ENCODE assay signal across 17 cellular contexts in the genomic region with DNA sequence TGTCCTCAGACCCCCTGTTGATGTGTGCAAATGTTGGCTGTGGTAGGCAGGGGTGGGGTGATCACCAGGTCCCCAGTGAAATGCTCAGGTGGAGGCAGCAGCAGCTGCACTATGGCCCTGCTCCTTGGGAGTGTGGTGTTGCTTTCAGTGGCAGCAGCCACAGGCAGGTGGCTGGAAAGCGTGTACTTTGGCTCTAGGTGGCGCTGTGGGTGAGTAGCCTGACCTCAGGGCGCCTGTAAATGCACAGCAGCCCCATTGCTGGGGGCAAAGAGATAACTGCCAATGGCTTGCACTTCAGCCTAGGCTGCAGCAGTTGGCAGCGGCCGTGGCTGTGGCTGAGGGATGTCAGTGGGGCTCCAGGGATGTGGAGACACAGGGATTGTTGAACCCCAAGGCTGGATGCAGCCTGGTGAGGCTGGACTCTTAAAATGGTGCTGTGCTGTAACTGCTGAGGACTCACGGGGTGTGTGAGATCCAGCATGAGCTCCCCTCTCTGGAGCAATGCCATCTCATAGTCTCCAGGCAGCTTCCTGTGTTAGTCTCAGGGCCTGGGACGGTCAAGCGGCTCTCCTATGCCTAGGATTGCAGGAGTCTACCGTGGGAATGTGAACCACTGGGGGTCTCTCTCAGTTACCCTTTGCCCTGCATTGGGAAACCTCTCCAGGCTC.
A peak's percentile ranks its signal among the peaks of the same experiment; 100 is the strongest.
DNase-seq lines count a peak whose midpoint lies in the region; TF ChIP-seq lines count a peak whose summit lies in the region.
"Had no signal": no experiment of that assay in that cellular context is flagged by ENCODE, and none has a peak within 500 bp of the region (broad histone marks: within the 10 kb centered on the region; RNA-seq: fewer than 3 reads in every experiment).

No MANE protein-coding gene starts in this region.

- DNase-seq in activated gamma-delta T cell (lab: John Stamatoyannopoulos, UW) = peak; percentile 0
- DNase-seq in activated gamma-delta T cell treated with Interleukin-2 at 50 U/mL for 16 hours = no peak
- no peak for DNase-seq in MM.1S
- DNase-seq in endodermal cell = peak; percentile 92
- DNase-seq in type B pancreatic cell (ENCODE audit: extremely low spot score, unreplicated experiment) = no peak
- DNase-seq in CD1c-positive myeloid dendritic cell (ENCODE audit: extremely low spot score) = no peak
- no peak for DNase-seq in SIG-M5 (lab: John Stamatoyannopoulos, UW)
- DNase-seq in GM23248 = no peak
- DNase-seq: activated CD4-positive, alpha-beta memory T cell treated with anti-CD3 and anti-CD28 coated beads, Interleukin-2, amount 10 ng/mL, durations not matched to agents 7 days and 5 days; activated effector memory CD4-positive, alpha-beta T cell treated with anti-CD3 and anti-CD28 coated beads, Interleukin-2, amount 50 U/mL, for 16 hours; DMS79; dorsolateral prefrontal cortex; NCI-H1930; stimulated activated CD4-positive, alpha-beta T cell treated with anti-CD3 and anti-CD28 coated beads, Interleukin-2, amount 100 ng/mL, for 24 hours had no signal

- no peaks in the 10 kb centered on the region for H3K9me2 ChIP-seq in MM.1S (replicated peaks; ENCODE audit: insufficient read depth, low read length)
- H3K9me2 ChIP-seq in GM23248 (ENCODE audit: insufficient read depth) = no peaks in the 10 kb centered on the region

- 76 to 83% methylated on average over 1 to 9 of the region's 9 CpGs for WGBS in endodermal cell (ENCODE audit: insufficient coverage in 1 of 2, insufficient read length in 1 of 2), 2 experiments
- 0 to 43% methylated on average over 1 to 5 of the region's 9 CpGs for WGBS in GM23248 (ENCODE audit: low coverage in 1 of 2, low lambda C conversion rate in 2 of 2, missing lambda C conversion rate in 2 of 2), 2 experiments

- H3K27me3 Mint-ChIP-seq in endodermal cell (ENCODE audit: insufficient read depth) (no peaks in the 10 kb centered on the region), type B pancreatic cell (no peaks in the 10 kb centered on the region)
- H3K27me3 Mint-ChIP-seq: activated CD4-positive, alpha-beta memory T cell treated with anti-CD3 and anti-CD28 coated beads, Interleukin-2, amount 10 ng/mL, durations not matched to agents 7 days and 5 days had no signal

- H3K36me3 ChIP-seq in MM.1S (replicated peaks; ENCODE audit: insufficient read depth, low read length) (no peaks in the 10 kb centered on the region), endodermal cell (ENCODE audit: control insufficient read depth, insufficient read depth, low read length) (no peaks in the 10 kb centered on the region), GM23248 (ENCODE audit: low read depth) (no peaks in the 10 kb centered on the region)
- H3K36me3 ChIP-seq: upper lobe of left lung had no signal

- H3F3A ChIP-seq in MM.1S (ENCODE audit: insufficient read depth, low read length) (no peaks in the 10 kb centered on the region; the same call in 1 of the 2 replicates), GM23248 (ENCODE audit: insufficient read depth) (no peaks in the 10 kb centered on the region)

- H3K9me3 ChIP-seq in MM.1S (replicated peaks; ENCODE audit: insufficient read depth, low read length) = no peaks in the 10 kb centered on the region
- peaks cover 13% of the 10 kb centered on the region for H3K9me3 ChIP-seq in endodermal cell (ENCODE audit: control insufficient read depth, low read length)
- no peaks in the 10 kb centered on the region for H3K9me3 ChIP-seq in GM23248 (ENCODE audit: low read depth)
- H3K9me3 ChIP-seq: mucosa of descending colon had no signal

- H3K4me2 ChIP-seq in MM.1S (ENCODE audit: low read depth, low read length) (no peak overlapping the region), GM23248 (ENCODE audit: unreplicated experiment) (no peak overlapping the region)

- H3K27ac Mint-ChIP-seq in endodermal cell (no peak overlapping the region), type B pancreatic cell (no peak overlapping the region)
- H3K27ac Mint-ChIP-seq: activated CD4-positive, alpha-beta memory T cell treated with anti-CD3 and anti-CD28 coated beads, Interleukin-2, amount 10 ng/mL, durations not matched to agents 7 days and 5 days had no signal

- in situ Hi-C loops in GM23248 (cut with MboI) = no loop called here

- H3K4me3 Mint-ChIP-seq in endodermal cell = no peak overlapping the region
- H3K4me3 Mint-ChIP-seq in type B pancreatic cell = no peak overlapping the region
- H3K4me3 Mint-ChIP-seq: activated CD4-positive, alpha-beta memory T cell treated with anti-CD3 and anti-CD28 coated beads, Interleukin-2, amount 10 ng/mL, durations not matched to agents 7 days and 5 days; IgD-negative memory B cell had no signal

- H3K4me3 ChIP-seq in MM.1S (ENCODE audit: low read length) (no peak overlapping the region), endodermal cell (ENCODE audit: low read length) (no peak overlapping the region), GM23248 (no peak overlapping the region)
- H3K4me3 ChIP-seq: dorsolateral prefrontal cortex, mucosa of descending colon, upper lobe of left lung had no signal

- no peaks in the 10 kb centered on the region for H3K36me3 Mint-ChIP-seq in endodermal cell (ENCODE audit: low read depth)
- H3K36me3 Mint-ChIP-seq in type B pancreatic cell = no peaks in the 10 kb centered on the region

- TF ChIP-seq CTCF in MM.1S (IDR thresholded peaks at IDR 0.05; ENCODE audit: low read length) (peak; percentile 37), endodermal cell (conservative IDR thresholded peaks at IDR 0.05) (peak; percentile 90), type B pancreatic cell (conservative IDR thresholded peaks at IDR 0.05) (peak; percentile 36)

- H3K9ac ChIP-seq in MM.1S (ENCODE audit: low read length) (no peak overlapping the region), endodermal cell (ENCODE audit: extremely low read depth, low read length, poor library complexity, severe bottlenecking) (no peak overlapping the region), GM23248 (no peak overlapping the region)

- H3K4me1 ChIP-seq in MM.1S (ENCODE audit: low read length) = no peaks in the 10 kb centered on the region
- no peaks in the 10 kb centered on the region for H3K4me1 ChIP-seq in endodermal cell (ENCODE audit: control insufficient read depth, insufficient read depth, low read length)
- H3K4me1 ChIP-seq in GM23248 (ENCODE audit: insufficient read depth) = no peaks in the 10 kb centered on the region
- H3K4me1 ChIP-seq: upper lobe of left lung had no signal

- H3K27ac ChIP-seq in MM.1S (ENCODE audit: low read length) (no peak overlapping the region), endodermal cell (ENCODE audit: low read depth, low read length) (no peak overlapping the region), GM23248 (no peak overlapping the region)
- H3K27ac ChIP-seq: dorsolateral prefrontal cortex, upper lobe of left lung had no signal

- H4K20me1 ChIP-seq in MM.1S (ENCODE audit: insufficient read depth, low read length) (no peaks in the 10 kb centered on the region), GM23248 (ENCODE audit: insufficient read depth) (no peaks in the 10 kb centered on the region)

- no peak overlapping the region for H2AFZ ChIP-seq in MM.1S (ENCODE audit: low read length)
- no peak overlapping the region for H2AFZ ChIP-seq in GM23248

- H3K79me2 ChIP-seq in MM.1S (ENCODE audit: low read length) (no peaks in the 10 kb centered on the region), GM23248 (ENCODE audit: insufficient read depth) (no peaks in the 10 kb centered on the region)

- H3K27me3 ChIP-seq in MM.1S (replicated peaks; ENCODE audit: insufficient read depth, low read length) (no peaks in the 10 kb centered on the region), endodermal cell (ENCODE audit: control insufficient read depth, insufficient read depth, low read length, poor library complexity, severe bottlenecking) (no peaks in the 10 kb centered on the region), GM23248 (replicated peaks; ENCODE audit: insufficient read depth) (no peaks in the 10 kb centered on the region)
- H3K27me3 ChIP-seq: upper lobe of left lung had no signal

- H3K9me3 Mint-ChIP-seq in endodermal cell (peaks cover 27% of the 10 kb centered on the region), type B pancreatic cell (peaks cover 4% of the 10 kb centered on the region)
- H3K9me3 Mint-ChIP-seq: activated CD4-positive, alpha-beta memory T cell treated with anti-CD3 and anti-CD28 coated beads, Interleukin-2, amount 10 ng/mL, durations not matched to agents 7 days and 5 days had no signal

- no peaks in the 10 kb centered on the region for H3K4me1 Mint-ChIP-seq in endodermal cell
- H3K4me1 Mint-ChIP-seq in type B pancreatic cell (ENCODE audit: unreplicated experiment) = no peaks in the 10 kb centered on the region
- H3K4me1 Mint-ChIP-seq: activated CD4-positive, alpha-beta memory T cell treated with anti-CD3 and anti-CD28 coated beads, Interleukin-2, amount 10 ng/mL, durations not matched to agents 7 days and 5 days; IgD-negative memory B cell had no signal

Comparison
In these comparisons a context has a peak if more than half of its experiments do, and no peak if none do; other contexts are left out.
1. DNase-seq: peak in activated gamma-delta T cell (single experiment) and endodermal cell (single experiment); none in activated gamma-delta T cell treated with Interleukin-2 at 50 U/mL for 16 hours (single experiment), MM.1S (single experiment), type B pancreatic cell (single experiment), CD1c-positive myeloid dendritic cell (single experiment), SIG-M5 (single experiment) and GM23248 (single experiment).
2. CTCF ChIP-seq: peak in every context shown above with its lines; median percentile 90 in endodermal cell; 37 in MM.1S; 36 in type B pancreatic cell.